6 cellular contexts compared by ENCODE assay signal in genomic region chr17:34788696-34789095, GRCh38.
"Had no signal": no experiment of that assay in that cellular context is flagged by ENCODE, and none has a peak within 500 bp of the region (broad histone marks: within the 10 kb centered on the region; RNA-seq: fewer than 3 reads in every experiment).

No MANE protein-coding gene starts in this region.

- DNase-seq: IMR-90, KBM-7, KG1 had no signal

- H3K36me3 Mint-ChIP-seq: IgD-negative memory B cell had no signal

- FAIRE-seq: HTR-8/SVneo had no signal

- H3K4me3 Mint-ChIP-seq: IgD-negative memory B cell had no signal

- H3K27ac ChIP-seq: HL-60 had no signal

- H3K9me3 Mint-ChIP-seq: IgD-negative memory B cell had no signal

- H3K4me1 Mint-ChIP-seq: IgD-negative memory B cell had no signal
